8 cellular contexts compared by ENCODE assay signal in the genomic region with DNA sequence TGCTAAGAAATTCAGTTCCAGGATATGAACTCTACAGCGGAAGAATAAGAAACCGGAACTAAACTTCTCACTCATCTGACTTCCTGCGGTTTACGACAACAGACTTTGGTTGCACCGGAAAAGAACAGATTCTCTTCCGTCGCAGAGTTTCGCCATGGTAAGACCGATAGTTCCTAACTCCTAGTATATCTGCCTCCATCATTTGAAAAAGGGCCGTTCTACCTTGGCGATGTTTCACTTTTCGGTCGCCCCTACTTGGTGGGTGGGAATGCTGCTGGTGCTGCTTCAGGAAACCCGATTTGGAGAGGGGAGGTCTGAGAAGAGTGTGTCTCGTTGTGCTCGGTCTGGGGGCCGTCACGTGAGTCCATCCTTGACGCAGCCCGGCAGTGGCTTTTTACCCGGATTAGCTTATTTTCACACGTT. TPM values are rescaled to one million over a fixed set of nuclear protein-coding genes. Genes with fewer than 3 reads are reported as not detected.
DNase-seq lines count a peak whose midpoint lies in the region; ATAC-seq, FAIRE-seq and TF ChIP-seq lines count a peak whose summit lies in the region.

Gene RPS4Y1, plus strand, starts transcription at position 132 of the 423 bp plus-strand sequence. Its CDS starts 23 bp downstream, at position 155.

- no peak for FAIRE-seq in D721Med (lab: Jason Lieb, UNC)

- no peaks in the 10 kb centered on the region for H3K27me3 Mint-ChIP-seq in CD8-positive, alpha-beta memory T cell

- peaks cover 12% of the 10 kb centered on the region for H3K36me3 ChIP-seq in CD8-positive, alpha-beta memory T cell (ENCODE audit: insufficient read depth, low read length)
- H3K36me3 ChIP-seq in ectodermal cell (ENCODE audit: control insufficient read depth, insufficient read depth, low read length) (peaks cover 15% of the 10 kb centered on the region), neuronal stem cell (replicated peaks in 1 of 2; ENCODE audit: control insufficient read depth in 2 of 2, insufficient read depth in 2 of 2, low read length in 2 of 2) (peaks cover 0 to 28% of the 10 kb centered on the region in 2 donors)

- no peak for TF ChIP-seq CTCF in D721Med (IDR thresholded peaks at IDR 0.05; ENCODE audit: insufficient read depth, missing control alignments)

- H3K36me3 Mint-ChIP-seq in CD8-positive, alpha-beta memory T cell: peaks cover 0 to 48% (median 0%) of the 10 kb centered on the region in 3 donors

- POLR2A ChIA-PET in CD8-positive, alpha-beta memory T cell (lab: Charles Lee): interaction anchor here (1.2 kb wide), 1 partner anchor 94 kb away, joined by 4 read pairs; the partner anchor contains the start of gene ZFY

- CTCF ChIA-PET in CD8-positive, alpha-beta memory T cell (lab: Charles Lee): no interaction called here

- ATAC-seq in HG02884 (IDR thresholded peaks at IDR 0.05; ENCODE audit: unreplicated experiment) (peak; percentile 98), GM19324 (IDR thresholded peaks at IDR 0.05; ENCODE audit: low FRiP score, unreplicated experiment) (no peak)

- H3K14ac ChIP-seq in neuronal stem cell (ENCODE audit: low read length): no peak within 1 kb of the TSS

- no peak within 1 kb of the TSS for H2AFZ ChIP-seq in neuronal stem cell (ENCODE audit: low read length)

- H4K8ac ChIP-seq in neuronal stem cell (ENCODE audit: low read depth, low read length): no peak within 1 kb of the TSS

- WGBS in ectodermal cell, 2 experiments: 2 to 3% methylated on average over 22 of the region's 22 CpGs
- no CpG with 5 or more reads among the region's 22 CpGs for WGBS in neuronal stem cell (ENCODE audit: extremely low coverage in 2 of 2, insufficient read length in 2 of 2, insufficient replicate concordance in 1 of 2), 2 donors

- peaks cover 0 to 55% (median 0%) of the 10 kb centered on the region in 3 donors for H3K4me1 Mint-ChIP-seq in CD8-positive, alpha-beta memory T cell

- peaks cover 15% of the 10 kb centered on the region for H3K4me1 ChIP-seq in CD8-positive, alpha-beta memory T cell (ENCODE audit: insufficient read depth, low read length)
- no peaks in the 10 kb centered on the region for H3K4me1 ChIP-seq in ectodermal cell (ENCODE audit: control insufficient read depth, insufficient read depth, low read length)
- H3K4me1 ChIP-seq in neuronal stem cell (ENCODE audit: control insufficient read depth in 2 of 2, insufficient read depth in 1 of 2, low read depth in 1 of 2, low read length in 2 of 2): peaks cover 0 to 6% of the 10 kb centered on the region in 2 donors

- H3K9me3 ChIP-seq in CD8-positive, alpha-beta memory T cell (ENCODE audit: low read length): no peaks in the 10 kb centered on the region
- H3K9me3 ChIP-seq in ectodermal cell (ENCODE audit: control insufficient read depth, low read length) (no peaks in the 10 kb centered on the region), neuronal stem cell (replicated peaks in 1 of 2; ENCODE audit: control insufficient read depth in 2 of 2, insufficient read depth in 1 of 2, low read depth in 1 of 2, low read length in 2 of 2) (no peaks in the 10 kb centered on the region)

- H2BK15ac ChIP-seq in neuronal stem cell (ENCODE audit: low read length): no peak within 1 kb of the TSS

- H4K91ac ChIP-seq in neuronal stem cell (ENCODE audit: low read depth, low read length, poor library complexity): no peak within 1 kb of the TSS

- peak in 3 of 5 donors; percentile 31 to 65 (median 35) for DNase-seq in CD8-positive, alpha-beta memory T cell
- DNase-seq in T-helper 1 cell (peak in 4 of 5 donors; percentile 9 to 45 (median 37)), neuronal stem cell (ENCODE audit: low spot score) (peak; percentile 21), SHP77 (lab: John Stamatoyannopoulos, UW) (no peak), D721Med (ENCODE audit: insufficient read length, low spot score) (no peak)

- H3K23ac ChIP-seq in neuronal stem cell (ENCODE audit: low read depth, low read length, poor library complexity): no peak within 1 kb of the TSS

- no peak within 1 kb of the TSS for H2BK5ac ChIP-seq in neuronal stem cell (ENCODE audit: low read length)

- H3K18ac ChIP-seq in neuronal stem cell (ENCODE audit: low read length): no peak within 1 kb of the TSS

- H3K4me3 ChIP-seq in CD8-positive, alpha-beta memory T cell (ENCODE audit: low read length): peak within 1 kb of the TSS; percentile 84
- H3K4me3 ChIP-seq in ectodermal cell (ENCODE audit: insufficient read depth, low read depth, low read length): peak within 1 kb of the TSS; percentile 69
- peak within 1 kb of the TSS in 1 of 2 donors; percentile 92 for H3K4me3 ChIP-seq in neuronal stem cell (ENCODE audit: low read length in 2 of 2)

- no peak within 1 kb of the TSS for H2BK12ac ChIP-seq in neuronal stem cell (ENCODE audit: low read length)

- no peak within 1 kb of the TSS for H3K4ac ChIP-seq in neuronal stem cell (ENCODE audit: low read length)

- no peak within 1 kb of the TSS for H2AK5ac ChIP-seq in neuronal stem cell (ENCODE audit: low read depth, low read length)

- H3K9me3 Mint-ChIP-seq in CD8-positive, alpha-beta memory T cell: no peaks in the 10 kb centered on the region

- H3K27ac ChIP-seq in CD8-positive, alpha-beta memory T cell (ENCODE audit: low read depth, low read length): peak within 1 kb of the TSS; percentile 63
- no peak within 1 kb of the TSS for H3K27ac ChIP-seq in ectodermal cell (ENCODE audit: insufficient read depth, low read depth, low read length, poor library complexity, severe bottlenecking)
- no peak within 1 kb of the TSS for H3K27ac ChIP-seq in neuronal stem cell (replicated peaks; ENCODE audit: low read length)

- H3K79me1 ChIP-seq in neuronal stem cell (ENCODE audit: low read depth, low read length): peaks cover 3% of the 10 kb centered on the region

- H3K27ac Mint-ChIP-seq in CD8-positive, alpha-beta memory T cell: peak within 1 kb of the TSS in 2 of 8 donors; percentile 85 to 96

- peak within 1 kb of the TSS; percentile 62 for H3K4me2 ChIP-seq in neuronal stem cell (ENCODE audit: insufficient read depth, low read length, poor library complexity, severe bottlenecking)

- no peak within 1 kb of the TSS for H3K9ac ChIP-seq in neuronal stem cell (ENCODE audit: low read depth, low read length, poor library complexity)

- no peaks in the 10 kb centered on the region for H3K27me3 ChIP-seq in CD8-positive, alpha-beta memory T cell (ENCODE audit: insufficient read depth, low read length, poor library complexity, severe bottlenecking)
- no peaks in the 10 kb centered on the region for H3K27me3 ChIP-seq in ectodermal cell (ENCODE audit: control insufficient read depth, insufficient read depth, low read length, poor library complexity, severe bottlenecking)
- no peaks in the 10 kb centered on the region for H3K27me3 ChIP-seq in neuronal stem cell (ENCODE audit: control insufficient read depth in 3 of 3, insufficient read depth in 3 of 3, low read depth in 1 of 3, low read length in 3 of 3)

- no peak within 1 kb of the TSS for H2BK120ac ChIP-seq in neuronal stem cell (ENCODE audit: low read depth, low read length)

- H3K4me3 Mint-ChIP-seq in CD8-positive, alpha-beta memory T cell: peak within 1 kb of the TSS in 2 of 7 donors; percentile 91 to 95

RNA-seq across cellular contexts. Expression of gene RPS4Y1, which starts in this region (rescaled TPM):
- 100 to 1,000 TPM; 290 to 306 TPM for total RNA-seq in CD8-positive, alpha-beta memory T cell
- not detected for polyA plus RNA-seq in CD8-positive, alpha-beta memory T cell
- polyA plus RNA-seq in ectodermal cell (2013, experiment 1 of 4): 315 TPM
- polyA plus RNA-seq in ectodermal cell (2013, experiment 2 of 4): 314 TPM
- polyA plus RNA-seq in ectodermal cell (2013, experiment 3 of 4): 256 TPM
- 276 TPM for polyA plus RNA-seq in ectodermal cell (2013, experiment 4 of 4)
- 270 TPM for polyA plus RNA-seq in neuronal stem cell (2013, experiment 1 of 2)
- 270 TPM for polyA plus RNA-seq in neuronal stem cell (2013, experiment 2 of 2)

Comparison
In these comparisons a context has a peak if more than half of its experiments do, and no peak if none do; other contexts are left out.
1. DNase-seq: peak in CD8-positive, alpha-beta memory T cell (3 of 5), T-helper 1 cell (4 of 5) and neuronal stem cell (single experiment); none in SHP77 (0 of 2) and D721Med (single experiment).